1 cellular context compared by ENCODE assay signal in genomic region chr12:131710464-131711457, GRCh38.
TF ChIP-seq lines count a peak whose summit lies in the region.

TSS of gene SFSWAP (plus strand) at chr12:131711090. CDS start at chr12:131711230, 140 bp downstream.

TF ChIP-seq in K562, 482 proteins besides CTCF, POLR2A, EP300 and RAD21 (continued from another document and continues in another):
- TF ChIP-seq ZNF512 (tag; IDR thresholded peaks at IDR 0.05) = no peak
- no peak for TF ChIP-seq MTA3 (IDR thresholded peaks at IDR 0.05; ENCODE audit: borderline replicate concordance)
- TF ChIP-seq DACH1 (IDR thresholded peaks at IDR 0.05; ENCODE audit: partially characterized antibody) = no peak
- no peak for TF ChIP-seq XRCC4 (IDR thresholded peaks at IDR 0.05; ENCODE audit: extremely low read depth, insufficient read depth, insufficient read length)
- peak; percentile 30 for TF ChIP-seq ETS1 (conservative IDR thresholded peaks at IDR 0.05; ENCODE audit: control insufficient read depth, low read depth, low read length)
- no peak for TF ChIP-seq ZNF324 (CRISPR knock-in tag; IDR thresholded peaks at IDR 0.05)
- TF ChIP-seq SMARCA5 (IDR thresholded peaks at IDR 0.05) = no peak
- TF ChIP-seq NCOA1 (IDR thresholded peaks at IDR 0.05; ENCODE audit: low read depth) = no peak
- TF ChIP-seq IFI16 (CRISPR knock-in tag; IDR thresholded peaks at IDR 0.05) = no peak
- no peak for TF ChIP-seq TCF3 (CRISPR knock-in tag; IDR thresholded peaks at IDR 0.05)
- no peak for TF ChIP-seq ATF2 (CRISPR knock-in tag; IDR thresholded peaks at IDR 0.05)
- TF ChIP-seq E2F3 (CRISPR knock-in tag; IDR thresholded peaks at IDR 0.05) = 0 out of 2 replicates have a peak, but pooled peaks have one; percentile 44
- no peak for TF ChIP-seq SP2 (IDR thresholded peaks at IDR 0.05; ENCODE audit: extremely low read depth, low read depth, low read length, poor library complexity, severe bottlenecking)
- no peak for TF ChIP-seq ZNF445 (CRISPR knock-in tag; IDR thresholded peaks at IDR 0.05; ENCODE audit: low read depth)
- TF ChIP-seq ARID4B (CRISPR knock-in tag; IDR thresholded peaks at IDR 0.05) = peak; percentile 87
- TF ChIP-seq HNRNPL (IDR thresholded peaks at IDR 0.05; ENCODE audit: low read depth, low read length) = no peak
- TF ChIP-seq ZEB2 (IDR thresholded peaks at IDR 0.05) = peak; percentile 100
- no peak for TF ChIP-seq ZNF12 (CRISPR knock-in tag; IDR thresholded peaks at IDR 0.05)
- no peak for TF ChIP-seq ID3 (CRISPR knock-in tag; IDR thresholded peaks at IDR 0.05)
- TF ChIP-seq ID3 (tag; IDR thresholded peaks at IDR 0.05) = peak; percentile 93
- TF ChIP-seq ZNF175 (CRISPR knock-in tag; IDR thresholded peaks at IDR 0.05; ENCODE audit: low read depth) = no peak; the same call in 1 of the 2 replicates
- peak; percentile 91 for TF ChIP-seq TFAP4 (CRISPR knock-in tag; IDR thresholded peaks at IDR 0.05; ENCODE audit: borderline replicate concordance)
- TF ChIP-seq ZNF639 (CRISPR knock-in tag; conservative IDR thresholded peaks at IDR 0.05 in 1 of 2, IDR thresholded peaks at IDR 0.05 in 1 of 2) = peak in 1 of 2 experiments; percentile 79; a peak in 2 of 4 replicates
- no peak for TF ChIP-seq ZNF609 (CRISPR knock-in tag; IDR thresholded peaks at IDR 0.05; ENCODE audit: borderline replicate concordance)
- TF ChIP-seq ZKSCAN1 (IDR thresholded peaks at IDR 0.05; ENCODE audit: low read depth, low read length) = 0 out of 2 replicates have a peak, but pooled peaks have one; percentile 25
- TF ChIP-seq RREB1 (CRISPR knock-in tag; IDR thresholded peaks at IDR 0.05) = no peak
- peak; percentile 7; the same call in 1 of the 2 replicates for TF ChIP-seq ZBTB7A (IDR thresholded peaks at IDR 0.05; ENCODE audit: borderline replicate concordance, control insufficient read depth, low read depth, low read length)
- 0 out of 2 replicates have a peak, but pooled peaks have one; percentile 8 for TF ChIP-seq BCOR (IDR thresholded peaks at IDR 0.05)
- peak; percentile 97 to 98 for TF ChIP-seq MAZ (CRISPR knock-in tag; conservative IDR thresholded peaks at IDR 0.05 in 1 of 2, IDR thresholded peaks at IDR 0.05 in 1 of 2)
- no peak for TF ChIP-seq HNRNPLL (IDR thresholded peaks at IDR 0.05; ENCODE audit: low read depth, low read length, poor library complexity, severe bottlenecking)
- TF ChIP-seq TCF7L2 (IDR thresholded peaks at IDR 0.05; ENCODE audit: low read depth, low read length) = no peak
